Comparison of ENCODE assay signal across 8 cellular contexts in genomic region chr17:20010099-20010863, GRCh38. TPM values are rescaled to one million over a fixed set of nuclear protein-coding genes. Genes with fewer than 3 reads are reported as not detected.
DNase-seq lines count a peak whose midpoint lies in the region; ATAC-seq, FAIRE-seq and TF ChIP-seq lines count a peak whose summit lies in the region.

No MANE protein-coding gene starts in this region.

- H2AFZ ChIP-seq in parathyroid adenoma, result peak overlapping the region; percentile 99

- H3K9me3 ChIP-seq in parathyroid adenoma (ENCODE audit: control insufficient read depth, low read length), result no peaks in the 10 kb centered on the region

- no peak overlapping the region for H3K9ac ChIP-seq in parathyroid adenoma

- H3K36me3 ChIP-seq in BJ (ENCODE audit: control insufficient read depth, insufficient read depth, low read length) (no peaks in the 10 kb centered on the region), parathyroid adenoma (ENCODE audit: control insufficient read depth, insufficient read depth, low read length) (no peaks in the 10 kb centered on the region)

- H3K4me2 ChIP-seq in parathyroid adenoma (ENCODE audit: low read length), result peak overlapping the region; percentile 99

- H3K27me3 ChIP-seq in BJ (ENCODE audit: control insufficient read depth, insufficient read depth, low read length), result peaks cover 11% of the 10 kb centered on the region
- no peaks in the 10 kb centered on the region for H3K27me3 ChIP-seq in parathyroid adenoma (ENCODE audit: control insufficient read depth, insufficient read depth, low read length)

- H3K4me1 ChIP-seq in parathyroid adenoma, result no peaks in the 10 kb centered on the region

- H3K4me3 ChIP-seq in BJ (ENCODE audit: low read depth, low read length) (peak overlapping the region; percentile 39), parathyroid adenoma (ENCODE audit: low read depth, low read length) (peak overlapping the region; percentile 65)

- no peak for DNase-seq in BJ (ENCODE audit: low read depth)
- DNase-seq in H54 (ENCODE audit: insufficient read length, low spot score), result peak; percentile 44
- DNase-seq in NCI-H510A treated with DMSO at 0.1 percent for 48 hours (lab: John Stamatoyannopoulos, UW), result peak; percentile 90
- DNase-seq in anterior cingulate cortex (lab: John Stamatoyannopoulos, UW), result peak in 49 of 58 donors; percentile 7 to 79 (median 42)
- peak; percentile 47 for DNase-seq in left ventricle myocardium superior

- peak overlapping the region; percentile 52 for H3K27ac ChIP-seq in parathyroid adenoma

- TF ChIP-seq CTCF in BJ (IDR thresholded peaks at IDR 0.05; ENCODE audit: insufficient read depth, low read depth, low read length) (peak; percentile 65), parathyroid adenoma (IDR thresholded peaks at IDR 0.05) (peak; percentile 65)

- CTCF ChIA-PET in BJ (lab: Yijun Ruan, JAX), result interaction anchor here (0.6 to 4.4 kb wide), 20 partner anchors 9 to 150 kb away, joined by 3 to 61 read pairs (median 4); no protein-coding TSS in a partner anchor

- peak; percentile 76 for FAIRE-seq in H54 (lab: Jason Lieb, UNC)

- no peak for TF ChIP-seq POLR2A in H54 (IDR thresholded peaks at IDR 0.05; ENCODE audit: low read depth, low read length)

- H3K79me2 ChIP-seq in parathyroid adenoma, result no peaks in the 10 kb centered on the region

- ATAC-seq in left ventricle myocardium superior, result peak; percentile 72
- no peak for ATAC-seq in HG03097 (IDR thresholded peaks at IDR 0.05; ENCODE audit: low FRiP score, unreplicated experiment)
- ATAC-seq in HG03460 (IDR thresholded peaks at IDR 0.05; ENCODE audit: unreplicated experiment), result no peak

- intact Hi-C loops in left ventricle myocardium superior (cut with micrococcal nuclease), result no loop called here

- POLR2A ChIA-PET in BJ (lab: Charles Lee), result interaction anchor here (0.6 kb wide), 1 partner anchor 14 kb away, joined by 4 read pairs; no protein-coding TSS in a partner anchor

RNA-seq across cellular contexts. Expression of gene SPECC1, which starts 1.1 kb away (rescaled TPM):
- polyA plus RNA-seq in BJ (2011; rRNA removed), result 13.0 and 16.9 TPM in 2 replicates
- polyA minus RNA-seq in BJ (2011; rRNA and poly(A)+ RNA removed), result 9.8 and 13.1 TPM in 2 replicates
- 10.3 TPM for total RNA-seq in left ventricle myocardium superior

RNA-seq across cellular contexts. Expression of gene AKAP10, which starts 32.7 kb away (rescaled TPM):
- 20.7 and 32.7 TPM in 2 replicates for polyA plus RNA-seq in BJ (2011; rRNA removed)
- polyA minus RNA-seq in BJ (2011; rRNA and poly(A)+ RNA removed), result 23.0 and 25.8 TPM in 2 replicates
- 15.5 TPM for total RNA-seq in left ventricle myocardium superior
